Comparison of ENCODE assay signal across 9 cellular contexts in genomic region chr17:846901-847777, GRCh38.
DNase-seq lines count a peak whose midpoint lies in the region; ATAC-seq and TF ChIP-seq lines count a peak whose summit lies in the region.
"Had no signal": no experiment of that assay in that cellular context is flagged by ENCODE, and none has a peak within 500 bp of the region (broad histone marks: within the 10 kb centered on the region; RNA-seq: fewer than 3 reads in every experiment).

No MANE protein-coding gene starts in this region.

- H3K4me3 ChIP-seq in duodenal mucosa (ENCODE audit: low read depth in 1 of 2, low read length in 2 of 2) (peak overlapping the region in 1 of 2 donors; percentile 29), lung (no peak overlapping the region), subcutaneous abdominal adipose tissue (ENCODE audit: low read depth in 1 of 5, low read length in 5 of 5) (peak overlapping the region in 3 of 5 donors; percentile 1 to 37 (median 11))

- H3K27ac ChIP-seq in duodenal mucosa (ENCODE audit: low read depth, low read length) (peak overlapping the region; percentile 13), lung (ENCODE audit: low read depth in 1 of 2, low read length in 1 of 2) (peak overlapping the region; percentile 7 to 86), subcutaneous abdominal adipose tissue (ENCODE audit: low read depth, low read length) (peak overlapping the region; percentile 39), RWPE1 (no peak overlapping the region)

- DNase-seq in SW480 (ENCODE audit: low spot score) (peak; percentile 37), lung (ENCODE audit: low spot score) (no peak), amniotic stem cell (lab: John Stamatoyannopoulos, UW) (no peak), RWPE1 (ENCODE audit: low spot score) (no peak), A172 (ENCODE audit: low spot score) (no peak)
- DNase-seq: NCI-H510A treated with DMSO at 0.1 percent for 48 hours; stimulated activated CD4-positive, alpha-beta T cell treated with anti-CD3 and anti-CD28 coated beads, Interleukin-1b, Interleukin-23, amount 100 ng/mL, for 48 hours had no signal

- CTCF ChIA-PET in RWPE1 (lab: Yijun Ruan, JAX), result interaction anchor here (0.6 kb wide), 1 partner anchor 94 kb away, joined by 6 read pairs; no protein-coding TSS in a partner anchor

- H3K9ac ChIP-seq in duodenal mucosa (ENCODE audit: low read depth in 1 of 2, low read length in 2 of 2), result peak overlapping the region in 1 of 2 donors; percentile 35
- H3K9ac ChIP-seq in subcutaneous abdominal adipose tissue (ENCODE audit: low read length in 5 of 5), result no peak overlapping the region

- POLR2A ChIA-PET in RWPE1 (lab: Yijun Ruan, JAX; ENCODE audit: low non-redundant PET), result no interaction called here

- H3K4me1 ChIP-seq in duodenal mucosa (ENCODE audit: control insufficient read depth in 1 of 2, insufficient read depth in 2 of 2, low read length in 2 of 2) (peaks cover 6 to 18% of the 10 kb centered on the region in 2 donors), lung (ENCODE audit: control insufficient read depth in 2 of 2, insufficient read depth in 2 of 2, low read length in 2 of 2) (peaks cover 0 to 8% of the 10 kb centered on the region in 2 donors), subcutaneous abdominal adipose tissue (ENCODE audit: control insufficient read depth in 5 of 5, insufficient read depth in 5 of 5, low read length in 5 of 5) (peaks cover 0 to 28% (median 0%) of the 10 kb centered on the region in 5 donors)

- WGBS in lung, 2 donors, result 13 to 15% methylated on average over 31 of the region's 31 CpGs

- no peak for ATAC-seq in lung (ENCODE audit: insufficient read depth, low FRiP score)

- H3K27me3 ChIP-seq in duodenal mucosa (ENCODE audit: control insufficient read depth in 1 of 2, insufficient read depth in 2 of 2, low read length in 2 of 2) (peaks cover 8 to 11% of the 10 kb centered on the region in 2 donors), lung (ENCODE audit: control insufficient read depth, insufficient read depth) (no peaks in the 10 kb centered on the region), subcutaneous abdominal adipose tissue (ENCODE audit: control insufficient read depth in 5 of 5, insufficient read depth in 4 of 5, low read length in 5 of 5) (peaks cover 4 to 28% (median 13%) of the 10 kb centered on the region in 5 donors)

- no peak for TF ChIP-seq CTCF in lung (IDR thresholded peaks at IDR 0.05; ENCODE audit: control extremely low read depth, extremely low read depth)
- no peak for TF ChIP-seq CTCF in RWPE1 (conservative IDR thresholded peaks at IDR 0.05; ENCODE audit: low read depth)

- H3K36me3 ChIP-seq in duodenal mucosa (ENCODE audit: control insufficient read depth in 1 of 2, insufficient read depth in 2 of 2, low read length in 2 of 2), result no peaks in the 10 kb centered on the region
- no peaks in the 10 kb centered on the region for H3K36me3 ChIP-seq in lung (ENCODE audit: control insufficient read depth in 2 of 2, insufficient read depth in 2 of 2, low read length in 2 of 2)
- H3K36me3 ChIP-seq in subcutaneous abdominal adipose tissue (ENCODE audit: control insufficient read depth in 5 of 5, insufficient read depth in 5 of 5, low read length in 5 of 5), result no peaks in the 10 kb centered on the region

- no peaks in the 10 kb centered on the region for H3K9me3 ChIP-seq in duodenal mucosa (ENCODE audit: control insufficient read depth in 1 of 2, low read length in 2 of 2)
- H3K9me3 ChIP-seq in lung (ENCODE audit: control insufficient read depth in 2 of 2, insufficient read depth in 1 of 2, low read length in 1 of 2), result no peaks in the 10 kb centered on the region
- no peaks in the 10 kb centered on the region for H3K9me3 ChIP-seq in subcutaneous abdominal adipose tissue (ENCODE audit: control insufficient read depth in 5 of 5, low read length in 5 of 5)
